27 cellular contexts compared by ENCODE assay signal in genomic region chr2:105116348-105116747, GRCh38.
"Had no signal": no experiment of that assay in that cellular context is flagged by ENCODE, and none has a peak within 500 bp of the region (broad histone marks: within the 10 kb centered on the region; RNA-seq: fewer than 3 reads in every experiment).

No MANE protein-coding gene starts in this region.

- H2AFZ ChIP-seq: neural progenitor cell, parathyroid adenoma had no signal

- H3K36me3 Mint-ChIP-seq: natural killer cell, neural progenitor cell had no signal

- H3K9me3 Mint-ChIP-seq: naive thymus-derived CD4-positive, alpha-beta T cell; natural killer cell; nephron; neural progenitor cell; stimulated activated memory B cell treated with anti-CD40 and anti-IgM and Interleukin-4, amounts not matched to agents 10 μg/mL and 1 μg/mL and 100 μg/mL, for 72 hours; stimulated activated naive CD8-positive, alpha-beta T cell treated with anti-CD3 and anti-CD28 coated beads, Interleukin-15, amount 100 ng/mL, for 72 hours had no signal

- H3K27me3 Mint-ChIP-seq: stimulated activated memory B cell treated with anti-CD40 and anti-IgM and Interleukin-4, amounts not matched to agents 10 μg/mL and 1 μg/mL and 100 μg/mL, for 72 hours; stimulated activated naive CD8-positive, alpha-beta T cell treated with anti-CD3 and anti-CD28 coated beads, Interleukin-15, amount 100 ng/mL, for 72 hours had no signal

- H3K36me3 ChIP-seq: neural progenitor cell, ovary, suprapubic skin, tibial artery, transverse colon, upper lobe of left lung, vagina had no signal

- H3K4me1 ChIP-seq: neural progenitor cell, parathyroid adenoma, psoas muscle, suprapubic skin, testis, tibial artery, transverse colon, upper lobe of left lung, vagina had no signal

- H3K4me3 Mint-ChIP-seq: naive thymus-derived CD4-positive, alpha-beta T cell; natural killer cell; nephron; neural progenitor cell; stimulated activated memory B cell treated with anti-CD40 and anti-IgM and Interleukin-4, amounts not matched to agents 10 μg/mL and 1 μg/mL and 100 μg/mL, for 72 hours; stimulated activated naive CD8-positive, alpha-beta T cell treated with anti-CD3 and anti-CD28 coated beads, Interleukin-15, amount 100 ng/mL, for 72 hours had no signal

- H3K79me2 ChIP-seq: parathyroid adenoma had no signal

- H3K27ac Mint-ChIP-seq: naive thymus-derived CD4-positive, alpha-beta T cell; natural killer cell; nephron; neural progenitor cell; progenitor cell of endocrine pancreas; stimulated activated memory B cell treated with anti-CD40 and anti-IgM and Interleukin-4, amounts not matched to agents 10 μg/mL and 1 μg/mL and 100 μg/mL, for 72 hours; stimulated activated naive CD8-positive, alpha-beta T cell treated with anti-CD3 and anti-CD28 coated beads, Interleukin-15, amount 100 ng/mL, for 72 hours had no signal

- H3K27me3 ChIP-seq: neural progenitor cell, ovary, suprapubic skin, testis, tibial artery, transverse colon, upper lobe of left lung, vagina had no signal

- H3K4me1 Mint-ChIP-seq: nephron; stimulated activated memory B cell treated with anti-CD40 and anti-IgM and Interleukin-4, amounts not matched to agents 10 μg/mL and 1 μg/mL and 100 μg/mL, for 72 hours; stimulated activated naive CD8-positive, alpha-beta T cell treated with anti-CD3 and anti-CD28 coated beads, Interleukin-15, amount 100 ng/mL, for 72 hours had no signal

- DNase-seq: naive thymus-derived CD4-positive, alpha-beta T cell; natural killer cell; occipital lobe; ovary; posterior cingulate gyrus; psoas muscle; right cardiac atrium; stimulated activated CD4-positive, alpha-beta T cell treated with anti-CD3 and anti-CD28 coated beads, Interleukin-12 subunit alpha, Interleukin-12 subunit beta, amount 100 ng/mL, for 4 hours; stimulated activated CD4-positive, alpha-beta T cell treated with anti-CD3 and anti-CD28 coated beads, Interleukin-1b, Interleukin-23, amount 100 ng/mL, for 48 hours; stimulated activated CD4-positive, alpha-beta T cell treated with anti-CD3 and anti-CD28 coated beads, Interleukin-4, amount 100 ng/mL, for 1 hour; stimulated activated naive CD4-positive, alpha-beta T cell; stimulated activated naive CD8-positive, alpha-beta T cell treated with anti-CD3 and anti-CD28 coated beads, Interleukin-15, amount 100 ng/mL, for 72 hours; stimulated activated naive CD8-positive, alpha-beta T cell treated with anti-CD3 and anti-CD28 coated beads, Interleukin-15, Interleukin-2, amounts not matched to agents 100 U/mL and 50 U/mL, for 24 hours; substantia nigra; testis; tibial artery; transverse colon; upper lobe of left lung had no signal

- H3K4me3 ChIP-seq: neural progenitor cell, ovary, psoas muscle, skin epidermis, suprapubic skin, testis, tibial artery, transverse colon, upper lobe of left lung, vagina had no signal

- ATAC-seq: naive thymus-derived CD4-positive, alpha-beta T cell; natural killer cell; psoas muscle; right cardiac atrium; sciatic nerve; stimulated activated memory B cell treated with anti-CD40 and anti-IgM and Interleukin-4, amounts not matched to agents 10 μg/mL and 1 μg/mL and 100 μg/mL, for 72 hours; stimulated activated naive CD8-positive, alpha-beta T cell treated with anti-CD3 and anti-CD28 coated beads, Interleukin-15, amount 100 ng/mL, for 72 hours; stimulated activated naive CD8-positive, alpha-beta T cell treated with anti-CD3 and anti-CD28 coated beads, Interleukin-15, Interleukin-2, amounts not matched to agents 100 U/mL and 50 U/mL, for 24 hours had no signal

- H3K9me3 ChIP-seq: ovary, psoas muscle, suprapubic skin, testis, tibial artery, transverse colon, upper lobe of left lung, vagina had no signal

- H3K27ac ChIP-seq: neural progenitor cell, ovary, parathyroid adenoma, psoas muscle, skin epidermis, suprapubic skin, testis, tibial artery, transverse colon, upper lobe of left lung, vagina had no signal

- H3K4me2 ChIP-seq: neural progenitor cell had no signal
